In the genomic region with DNA sequence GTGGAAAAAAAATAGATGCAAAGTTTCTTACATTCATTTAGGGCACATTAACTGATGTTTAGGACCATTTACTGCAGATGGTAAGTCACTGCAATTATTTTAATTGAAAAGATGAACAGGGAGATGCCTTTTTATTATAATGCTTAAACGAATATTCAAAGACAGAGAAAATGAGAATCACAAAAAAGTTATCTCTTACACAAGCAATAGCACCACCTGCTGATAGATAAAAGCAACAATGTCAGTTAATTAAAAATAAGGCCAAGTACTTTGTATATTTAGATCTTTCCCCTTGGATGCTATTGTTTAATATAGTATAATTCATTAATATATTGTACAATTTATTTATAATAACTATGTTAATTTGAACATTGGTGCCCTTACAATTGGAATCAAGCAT, we compare ENCODE assay signal across 8 cellular contexts. TPM values are rescaled to one million over a fixed set of nuclear protein-coding genes. Genes with fewer than 3 reads are reported as not detected.
DNase-seq lines count a peak whose midpoint lies in the region; ATAC-seq, FAIRE-seq and TF ChIP-seq lines count a peak whose summit lies in the region.

No MANE protein-coding gene starts in this region.

- POLR2A ChIA-PET in SK-N-SH (lab: Yijun Ruan, JAX): no interaction called here

- TF ChIP-seq POLR2A in stomach (IDR thresholded peaks at IDR 0.05): no peak
- no peak for TF ChIP-seq POLR2A in lower leg skin (IDR thresholded peaks at IDR 0.05)

- TF ChIP-seq CTCF in SK-N-SH (IDR thresholded peaks at IDR 0.05) (peak; percentile 64), stomach (IDR thresholded peaks at IDR 0.05) (peak in 4 of 7 experiments; percentile 16 to 33 (median 22)), lower leg skin (IDR thresholded peaks at IDR 0.05) (no peak)

- ATAC-seq in SK-N-SH treated with all-trans-retinoic acid at 6 μM for 48 hours (no peak; the same call in 2 of the 3 replicates), HG02763 (IDR thresholded peaks at IDR 0.05; ENCODE audit: unreplicated experiment) (no peak)

- H2AFZ ChIP-seq in SK-N-SH (ENCODE audit: low read depth): no peak overlapping the region

- H3F3A ChIP-seq in SK-N-SH (replicated peaks; ENCODE audit: insufficient read depth): peaks cover 4% of the 10 kb centered on the region

- no peak overlapping the region for H3K9ac ChIP-seq in SK-N-SH

- H3K4me2 ChIP-seq in SK-N-SH: no peak overlapping the region

- FAIRE-seq in endometrium (lab: Jason Lieb, UNC): peak; percentile 98

- no peaks in the 10 kb centered on the region for H3K27me3 ChIP-seq in SK-N-SH (ENCODE audit: insufficient read depth)
- no peaks in the 10 kb centered on the region for H3K27me3 ChIP-seq in stomach

- H3K9me2 ChIP-seq in SK-N-SH: no peaks in the 10 kb centered on the region

- peak; percentile 72 for TF ChIP-seq RAD21 in SK-N-SH (IDR thresholded peaks at IDR 0.05; ENCODE audit: low read length)

- H4K20me1 ChIP-seq in SK-N-SH (ENCODE audit: insufficient read depth): no peaks in the 10 kb centered on the region

- H3K36me3 ChIP-seq in SK-N-SH (replicated peaks in 1 of 2; ENCODE audit: control insufficient read depth in 1 of 2, insufficient read depth in 2 of 2, low read length in 1 of 2): peaks cover 0 to 14% of the 10 kb centered on the region in 2 experiments
- H3K36me3 ChIP-seq in stomach: peaks cover 0 to 6% (median 3%) of the 10 kb centered on the region in 4 donors

- TF ChIP-seq EP300 in SK-N-SH (IDR thresholded peaks at IDR 0.05; ENCODE audit: borderline replicate concordance in 1 of 2, low read depth in 1 of 2, low read length in 1 of 2) (no peak), stomach (IDR thresholded peaks at IDR 0.05) (no peak)

- H3K79me2 ChIP-seq in SK-N-SH (ENCODE audit: insufficient read depth): no peaks in the 10 kb centered on the region

- CTCF ChIA-PET in SK-N-SH (lab: Yijun Ruan, JAX): interaction anchor here (0.7 to 5.9 kb wide), 11 partner anchors 12 to 337 kb away, joined by 3 to 30 read pairs (median 4); partner anchors contain the start of gene C3orf80

- WGBS in SK-N-SH (ENCODE audit: low lambda C conversion rate): 8% methylated on average over 1 of the region's 1 CpG
- WGBS in stomach, 5 donors: 18 to 32% (median 21%) methylated on average over 1 of the region's 1 CpG
- WGBS in lower leg skin, 2 donors: 13 to 14% methylated on average over 1 of the region's 1 CpG

- peak; percentile 5 for DNase-seq in SK-N-SH
- peak; percentile 18 for DNase-seq in NCI-H748 treated with DMSO at 0.1 percent for 48 hours (lab: John Stamatoyannopoulos, UW)
- no peak for DNase-seq in stomach
- no peak for DNase-seq in central memory CD4-positive, alpha-beta T cell
- DNase-seq in lower leg skin (ENCODE audit: low spot score in 2 of 2): no peak

- H3K9me3 ChIP-seq in SK-N-SH (no peaks in the 10 kb centered on the region), stomach (peaks cover 0 to 4% (median under 1%) of the 10 kb centered on the region in 4 donors)

- intact Hi-C loops in stomach (cut with DNase I; ENCODE audit: low total_unique reads) (loop anchor here (10.0 kb wide), 1 partner anchor 178 kb away; no protein-coding TSS in a partner anchor), lower leg skin (cut with DNase I; ENCODE audit: low total_unique reads) (loop anchor here (10.0 kb wide), 1 partner anchor 178 kb away; no protein-coding TSS in a partner anchor)

- no peak overlapping the region for H3K27ac ChIP-seq in SK-N-SH (ENCODE audit: low read depth in 2 of 2, low read length in 1 of 2)
- H3K27ac ChIP-seq in stomach: no peak overlapping the region

- H3K4me1 ChIP-seq in SK-N-SH (ENCODE audit: control insufficient read depth in 1 of 2, insufficient read depth in 2 of 2, low read depth in 1 of 2, low read length in 1 of 2) (no peaks in the 10 kb centered on the region), stomach (no peaks in the 10 kb centered on the region)

- no peak overlapping the region for H3K4me3 ChIP-seq in SK-N-SH (ENCODE audit: low read depth in 2 of 2, low read length in 1 of 2)
- H3K4me3 ChIP-seq in stomach: no peak overlapping the region
- H3K4me3 ChIP-seq in lower leg skin (ENCODE audit: low read depth, poor library complexity, severe bottlenecking): no peak overlapping the region

TF ChIP-seq in SK-N-SH, 30 proteins besides CTCF, POLR2A, EP300 and RAD21:
- TF ChIP-seq, protein P1, sequence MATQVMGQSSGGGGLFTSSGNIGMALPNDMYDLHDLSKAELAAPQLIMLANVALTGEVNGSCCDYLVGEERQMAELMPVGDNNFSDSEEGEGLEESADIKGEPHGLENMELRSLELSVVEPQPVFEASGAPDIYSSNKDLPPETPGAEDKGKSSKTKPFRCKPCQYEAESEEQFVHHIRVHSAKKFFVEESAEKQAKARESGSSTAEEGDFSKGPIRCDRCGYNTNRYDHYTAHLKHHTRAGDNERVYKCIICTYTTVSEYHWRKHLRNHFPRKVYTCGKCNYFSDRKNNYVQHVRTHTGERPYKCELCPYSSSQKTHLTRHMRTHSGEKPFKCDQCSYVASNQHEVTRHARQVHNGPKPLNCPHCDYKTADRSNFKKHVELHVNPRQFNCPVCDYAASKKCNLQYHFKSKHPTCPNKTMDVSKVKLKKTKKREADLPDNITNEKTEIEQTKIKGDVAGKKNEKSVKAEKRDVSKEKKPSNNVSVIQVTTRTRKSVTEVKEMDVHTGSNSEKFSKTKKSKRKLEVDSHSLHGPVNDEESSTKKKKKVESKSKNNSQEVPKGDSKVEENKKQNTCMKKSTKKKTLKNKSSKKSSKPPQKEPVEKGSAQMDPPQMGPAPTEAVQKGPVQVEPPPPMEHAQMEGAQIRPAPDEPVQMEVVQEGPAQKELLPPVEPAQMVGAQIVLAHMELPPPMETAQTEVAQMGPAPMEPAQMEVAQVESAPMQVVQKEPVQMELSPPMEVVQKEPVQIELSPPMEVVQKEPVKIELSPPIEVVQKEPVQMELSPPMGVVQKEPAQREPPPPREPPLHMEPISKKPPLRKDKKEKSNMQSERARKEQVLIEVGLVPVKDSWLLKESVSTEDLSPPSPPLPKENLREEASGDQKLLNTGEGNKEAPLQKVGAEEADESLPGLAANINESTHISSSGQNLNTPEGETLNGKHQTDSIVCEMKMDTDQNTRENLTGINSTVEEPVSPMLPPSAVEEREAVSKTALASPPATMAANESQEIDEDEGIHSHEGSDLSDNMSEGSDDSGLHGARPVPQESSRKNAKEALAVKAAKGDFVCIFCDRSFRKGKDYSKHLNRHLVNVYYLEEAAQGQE (IDR thresholded peaks at IDR 0.05; ENCODE audit: low read depth, low read length): no peak
- TF ChIP-seq SMC3 (IDR thresholded peaks at IDR 0.05; ENCODE audit: low read depth, low read length): peak; percentile 46; the same call in 1 of the 2 replicates

TF ChIP-seq in SK-N-SH treated with all-trans-retinoic acid at 6 μM for 48 hours, 23 proteins besides CTCF, POLR2A, EP300 and RAD21 (continues in another document):
- TF ChIP-seq BACH2 (CRISPR knock-in tag; IDR thresholded peaks at IDR 0.05; ENCODE audit: borderline replicate concordance) (no peak), CREB5 (CRISPR knock-in tag; IDR thresholded peaks at IDR 0.05; ENCODE audit: low read depth) (no peak), ZFP30 (CRISPR knock-in tag; IDR thresholded peaks at IDR 0.05) (no peak)
- TF ChIP-seq, protein P2, sequence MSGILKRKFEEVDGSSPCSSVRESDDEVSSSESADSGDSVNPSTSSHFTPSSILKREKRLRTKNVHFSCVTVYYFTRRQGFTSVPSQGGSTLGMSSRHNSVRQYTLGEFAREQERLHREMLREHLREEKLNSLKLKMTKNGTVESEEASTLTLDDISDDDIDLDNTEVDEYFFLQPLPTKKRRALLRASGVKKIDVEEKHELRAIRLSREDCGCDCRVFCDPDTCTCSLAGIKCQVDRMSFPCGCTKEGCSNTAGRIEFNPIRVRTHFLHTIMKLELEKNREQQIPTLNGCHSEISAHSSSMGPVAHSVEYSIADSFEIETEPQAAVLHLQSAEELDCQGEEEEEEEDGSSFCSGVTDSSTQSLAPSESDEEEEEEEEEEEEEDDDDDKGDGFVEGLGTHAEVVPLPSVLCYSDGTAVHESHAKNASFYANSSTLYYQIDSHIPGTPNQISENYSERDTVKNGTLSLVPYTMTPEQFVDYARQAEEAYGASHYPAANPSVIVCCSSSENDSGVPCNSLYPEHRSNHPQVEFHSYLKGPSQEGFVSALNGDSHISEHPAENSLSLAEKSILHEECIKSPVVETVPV (CRISPR knock-in tag; IDR thresholded peaks at IDR 0.05): no peak

RNA-seq across cellular contexts. Expression of gene IFT80, which starts 55.9 kb away (rescaled TPM):
- 10.5 and 17.4 TPM in 2 replicates for polyA plus RNA-seq in SK-N-SH (2012; rRNA removed)
- 15.9 and 19.4 TPM in 2 replicates for polyA plus RNA-seq in SK-N-SH (2012; cell fraction: cytosol; rRNA removed)
- 12.5 and 34.3 TPM in 2 replicates for polyA plus RNA-seq in SK-N-SH (2012; cell fraction: nucleus; rRNA removed)
- total RNA-seq in stomach: 10 to 100 TPM in 3 of 5 donors, 1 to 10 TPM in 2; 2.3 to 49.4 (median 10.7) TPM
- polyA plus RNA-seq in stomach: 10 to 100 TPM in 2 of 3 donors, 1 to 10 TPM in 1; 9.8 to 16.8 (median 11.2) TPM
- 10 to 100 TPM in 3 of 4 donors, 1 to 10 TPM in 1; 9.7 to 15.7 (median 15.3) TPM for total RNA-seq in lower leg skin

RNA-seq across cellular contexts. Expression of gene SMC4, which starts 56.3 kb away (rescaled TPM):
- polyA plus RNA-seq in SK-N-SH (2012; rRNA removed) (18.8 and 26.1 TPM in 2 replicates), stomach (10 to 100 TPM; 12.8 to 52.7 (median 40.6) TPM)
- polyA plus RNA-seq in SK-N-SH (2012; cell fraction: cytosol; rRNA removed): 24.9 and 28.6 TPM in 2 replicates
- 30.2 and 48.3 TPM in 2 replicates for polyA plus RNA-seq in SK-N-SH (2012; cell fraction: nucleus; rRNA removed)
- total RNA-seq in stomach (100 to 1,000 TPM in 3 of 5 donors, 10 to 100 TPM in 2; 19.6 to 122 (median 113) TPM), lower leg skin (10 to 100 TPM; 18.5 to 33.7 (median 28.6) TPM)

Comparison
In these comparisons a context has a peak if more than half of its experiments do, and no peak if none do; other contexts are left out.
1. DNase-seq: peak in SK-N-SH (single experiment) and NCI-H748 treated with DMSO at 0.1 percent for 48 hours (single experiment); none in stomach (single experiment), central memory CD4-positive, alpha-beta T cell (single experiment) and lower leg skin (0 of 2).
2. CTCF ChIP-seq: peak in SK-N-SH (single experiment) and stomach (4 of 7); none in lower leg skin (0 of 3).